1 cellular context compared by ENCODE assay signal in genomic region chr17:42454987-42455386, GRCh38. TPM values are rescaled to one million over a fixed set of nuclear protein-coding genes. Genes with fewer than 3 reads are reported as not detected.
"Had no signal": no experiment of that assay in that cellular context is flagged by ENCODE, and none has a peak within 500 bp of the region (broad histone marks: within the 10 kb centered on the region; RNA-seq: fewer than 3 reads in every experiment).

No MANE protein-coding gene starts in this region.

RNA-seq across cellular contexts. Expression of gene CAVIN1, which starts 31.9 kb away (rescaled TPM):
- polyA plus RNA-seq: IgD-negative memory B cell had no signal
